In the genomic region with DNA sequence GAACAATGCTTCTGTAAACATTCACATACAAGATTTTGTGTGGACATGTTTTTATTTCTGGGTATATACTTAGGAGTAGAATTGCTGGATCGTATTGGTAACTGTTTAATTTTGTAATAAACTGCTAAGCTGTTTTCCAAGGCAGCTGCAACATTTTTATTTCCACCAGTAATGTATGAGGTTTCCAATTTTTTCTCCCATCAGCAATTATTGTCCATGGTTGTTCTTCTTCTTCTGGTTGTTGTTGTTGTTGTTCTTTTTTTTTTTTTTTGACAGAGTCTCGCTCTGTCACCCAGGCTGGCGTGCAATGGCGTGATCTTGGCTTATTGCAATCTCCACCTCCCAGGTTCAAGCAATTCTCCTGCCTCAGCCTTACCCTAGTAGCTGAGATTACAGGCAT, we compare ENCODE assay signal across 28 cellular contexts.
"Had no signal": no experiment of that assay in that cellular context is flagged by ENCODE, and none has a peak within 500 bp of the region (broad histone marks: within the 10 kb centered on the region; RNA-seq: fewer than 3 reads in every experiment).

No MANE protein-coding gene starts in this region.

- H3K9me3 ChIP-seq: colonic mucosa, esophagus muscularis mucosa, esophagus squamous epithelium, gastrocnemius medialis, gastroesophageal sphincter, heart left ventricle, heart right ventricle had no signal

- H3K27ac Mint-ChIP-seq: dendritic cell treated with granulocyte-macrophage colony-stimulating factor and Interleukin-4, amounts not matched to agents 40 ng/mL and 50 ng/mL, for 4 days; effector memory CD8-positive, alpha-beta T cell; endodermal cell had no signal

- H3K27ac ChIP-seq: colonic mucosa, coronary artery, dorsolateral prefrontal cortex, epithelial cell of prostate, esophagus muscularis mucosa, esophagus squamous epithelium, foreskin keratinocyte, gastroesophageal sphincter had no signal

- H3K27me3 Mint-ChIP-seq: dendritic cell treated with granulocyte-macrophage colony-stimulating factor and Interleukin-4, amounts not matched to agents 40 ng/mL and 50 ng/mL, for 4 days; effector memory CD8-positive, alpha-beta T cell had no signal

- H3K4me3 Mint-ChIP-seq: dendritic cell treated with granulocyte-macrophage colony-stimulating factor and Interleukin-4, amounts not matched to agents 40 ng/mL and 50 ng/mL, for 4 days; effector memory CD8-positive, alpha-beta T cell; endodermal cell had no signal

- DNase-seq: colonic mucosa; cortex of kidney; dorsolateral prefrontal cortex; effector CD4-positive, alpha-beta T cell; effector CD8-positive, alpha-beta T cell; effector memory CD4-positive, alpha-beta T cell; effector memory CD8-positive, alpha-beta T cell; endodermal cell; erythroblast; esophagus squamous epithelium; foreskin fibroblast; foreskin keratinocyte; foreskin melanocyte; gastrocnemius medialis; glutamatergic neuron; head of caudate nucleus; heart left ventricle; heart right ventricle had no signal

- H3K4me3 ChIP-seq: colonic mucosa, coronary artery, dorsolateral prefrontal cortex, esophagus muscularis mucosa, esophagus squamous epithelium, gastrocnemius medialis, gastroesophageal sphincter, heart left ventricle, heart right ventricle had no signal

- H3K36me3 ChIP-seq: colonic mucosa had no signal

- H3K9me3 Mint-ChIP-seq: dendritic cell treated with granulocyte-macrophage colony-stimulating factor and Interleukin-4, amounts not matched to agents 40 ng/mL and 50 ng/mL, for 4 days; effector memory CD8-positive, alpha-beta T cell; endodermal cell had no signal

- H3K4me1 ChIP-seq: colonic mucosa, foreskin keratinocyte had no signal

- H3K27me3 ChIP-seq: colonic mucosa, dorsolateral prefrontal cortex, esophagus muscularis mucosa, esophagus squamous epithelium, foreskin keratinocyte, gastrocnemius medialis, gastroesophageal sphincter, heart left ventricle, heart right ventricle had no signal

- FAIRE-seq: colon, endometrium, endothelial cell of umbilical vein, frontal cortex had no signal

- ATAC-seq: effector memory CD8-positive, alpha-beta T cell; esophagus mucosa; foreskin keratinocyte; gastrocnemius medialis; gastroesophageal sphincter had no signal
